ENCODE assay signal across 1 cellular context in genomic region chr10:122310311-122311050, GRCh38.
TF ChIP-seq lines count a peak whose summit lies in the region.

No MANE protein-coding gene starts in this region.

TF ChIP-seq in GM23338, 12 proteins besides CTCF, POLR2A, EP300 and RAD21 (continued from another document):
- TF ChIP-seq ZNF462 (CRISPR knock-in tag; IDR thresholded peaks at IDR 0.05), result no peak
- TF ChIP-seq REST (IDR thresholded peaks at IDR 0.05; ENCODE audit: unreplicated experiment), result no peak
- no peak for TF ChIP-seq ZNF114 (CRISPR knock-in tag; IDR thresholded peaks at IDR 0.05)
- no peak for TF ChIP-seq CREB1 (CRISPR knock-in tag; IDR thresholded peaks at IDR 0.05; ENCODE audit: low read depth)
- TF ChIP-seq STAT1 (IDR thresholded peaks at IDR 0.05; ENCODE audit: unreplicated experiment), result no peak
- TF ChIP-seq ZNF331 (CRISPR knock-in tag; IDR thresholded peaks at IDR 0.05; ENCODE audit: low read depth), result no peak
- no peak for TF ChIP-seq NANOG (IDR thresholded peaks at IDR 0.05; ENCODE audit: borderline replicate concordance)
- no peak for TF ChIP-seq POLR2AphosphoS5 (IDR thresholded peaks at IDR 0.05; ENCODE audit: low read depth)
- no peak for TF ChIP-seq JUNB (IDR thresholded peaks at IDR 0.05; ENCODE audit: unreplicated experiment)
